In genomic region chr2:172137109-172137508, GRCh38 we compare ENCODE assay signal across 1 cellular context.
TF ChIP-seq lines count a peak whose summit lies in the region.

No MANE protein-coding gene starts in this region.

TF ChIP-seq in K562, 482 proteins besides CTCF, POLR2A, EP300 and RAD21 (continued from another document):
- TF ChIP-seq CEBPG (CRISPR knock-in tag; IDR thresholded peaks at IDR 0.05) = no peak
- peak; percentile 29 to 81; a peak in 2 of 4 replicates for TF ChIP-seq CEBPG (tag; conservative IDR thresholded peaks at IDR 0.05 in 1 of 2, IDR thresholded peaks at IDR 0.05 in 1 of 2)
- peak; percentile 46; the same call in 1 of the 2 replicates for TF ChIP-seq ATF4 (CRISPR knock-in tag; IDR thresholded peaks at IDR 0.05)
- TF ChIP-seq C11orf30 (IDR thresholded peaks at IDR 0.05; ENCODE audit: low read depth) = peak; percentile 54
- TF ChIP-seq ZNF184 (CRISPR knock-in tag; IDR thresholded peaks at IDR 0.05) = no peak
- 0 out of 2 replicates have a peak, but pooled peaks have one; percentile 31 for TF ChIP-seq FOSL1 (tag; conservative IDR thresholded peaks at IDR 0.05)
- TF ChIP-seq JUNB (CRISPR knock-in tag; conservative IDR thresholded peaks at IDR 0.05) = 0 out of 2 replicates have a peak, but pooled peaks have one; percentile 41
- peak; percentile 30; the same call in 1 of the 2 replicates for TF ChIP-seq CTBP1 (IDR thresholded peaks at IDR 0.05; ENCODE audit: borderline replicate concordance)
- no peak for TF ChIP-seq POLR2H (tag; IDR thresholded peaks at IDR 0.05; ENCODE audit: low read depth)
- TF ChIP-seq ATF3 (IDR thresholded peaks at IDR 0.05) = peak; percentile 73
- no peak for TF ChIP-seq ATF3 (CRISPR knock-in tag; conservative IDR thresholded peaks at IDR 0.05)
- TF ChIP-seq TRIM25 (IDR thresholded peaks at IDR 0.05; ENCODE audit: borderline replicate concordance) = no peak
TF ChIP-seq in K562: peak in this region for 10.
